ENCODE assay signal across 8 cellular contexts in the genomic region with DNA sequence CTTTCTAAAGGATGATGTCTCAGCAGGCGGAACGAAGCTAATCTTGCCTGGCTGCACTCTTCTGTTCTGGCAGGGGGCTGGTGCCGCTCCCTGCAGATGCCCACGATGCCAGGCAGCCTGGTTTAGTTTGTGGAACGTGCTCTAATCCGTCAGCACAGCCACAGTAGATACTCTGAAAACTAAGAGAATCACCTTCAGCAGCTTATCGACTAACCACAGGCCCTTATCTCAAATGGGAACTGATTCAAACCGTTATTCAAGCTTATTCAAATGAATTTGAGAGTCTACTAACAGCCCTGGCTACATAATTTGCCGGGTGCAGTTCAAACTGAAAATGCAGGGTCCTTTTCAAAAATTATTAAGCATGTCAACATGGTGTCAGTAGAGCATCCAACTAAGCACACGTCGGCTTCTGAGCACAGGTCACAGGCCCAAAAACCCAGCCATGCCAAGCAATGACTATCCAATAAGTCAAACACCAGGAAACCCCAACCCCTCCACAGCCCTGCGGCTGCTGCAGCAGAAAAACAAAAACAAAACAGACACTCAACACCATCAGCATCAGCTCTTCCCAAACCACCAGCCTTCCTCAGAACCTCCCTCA.
A peak's percentile ranks its signal among the peaks of the same experiment; 100 is the strongest.
DNase-seq lines count a peak whose midpoint lies in the region; ATAC-seq, FAIRE-seq and TF ChIP-seq lines count a peak whose summit lies in the region.

No MANE protein-coding gene starts in this region.

- H3K27ac ChIP-seq in mammary epithelial cell (ENCODE audit: insufficient read depth, low read depth, low read length), result no peak overlapping the region
- H3K27ac ChIP-seq in vagina, result peak overlapping the region; percentile 89

- DNase-seq in GM19239 (ENCODE audit: insufficient read length, low spot score) (no peak), NCI-H226 (peak; percentile 64), mammary epithelial cell (no peak), mucosa of descending colon (peak in 1 of 3 donors; percentile 12), vagina (ENCODE audit: extremely low spot score in 2 of 2) (no peak), NCI-H1930 (lab: John Stamatoyannopoulos, UW) (no peak), NCI-H187 (lab: John Stamatoyannopoulos, UW) (no peak), KG1 (lab: John Stamatoyannopoulos, UW) (no peak)

- no TSS peak for BruUV-seq in mammary epithelial cell (replicated peaks; lab: Mats Ljungman, UMichigan)

- no peak overlapping the region for H3K9ac ChIP-seq in mammary epithelial cell (ENCODE audit: insufficient read depth, low read length)

- CTCF ChIA-PET in mammary epithelial cell (lab: Charles Lee; ENCODE audit: low non-redundant PET), result no interaction called here

- no peak overlapping the region for H3K4me2 ChIP-seq in mammary epithelial cell (ENCODE audit: insufficient read depth, low read depth, low read length)

- 99% methylated on average over 11 of the region's 12 CpGs for WGBS in mammary epithelial cell (ENCODE audit: low coverage, missing lambda C conversion rate)

- peak overlapping the region; percentile 98 for H2AFZ ChIP-seq in mammary epithelial cell (ENCODE audit: low read depth, low read length)

- H3K36me3 ChIP-seq in mammary epithelial cell (ENCODE audit: insufficient read depth, low read length) (no peaks in the 10 kb centered on the region), mucosa of descending colon (ENCODE audit: low read depth) (no peaks in the 10 kb centered on the region), vagina (no peaks in the 10 kb centered on the region)

- in situ Hi-C loops in mammary epithelial cell (cut with MboI; ENCODE audit: low sequenced_read_pairs in 2 of 2), result no loop called here

- peaks cover 12% of the 10 kb centered on the region for H3K4me1 ChIP-seq in mammary epithelial cell (ENCODE audit: insufficient read depth, low read length)
- peaks cover 7% of the 10 kb centered on the region for H3K4me1 ChIP-seq in mucosa of descending colon (ENCODE audit: low read depth)
- H3K4me1 ChIP-seq in vagina, result peaks cover 27% of the 10 kb centered on the region

- no peaks in the 10 kb centered on the region for H3K79me2 ChIP-seq in mammary epithelial cell (ENCODE audit: insufficient read depth, low read length)

- TF ChIP-seq CTCF in mammary epithelial cell (conservative IDR thresholded peaks at IDR 0.05 in 1 of 2, IDR thresholded peaks at IDR 0.05 in 1 of 2; ENCODE audit: extremely low read depth in 1 of 2, insufficient read depth in 1 of 2, low read depth in 1 of 2, low read length in 2 of 2) (no peak), mucosa of descending colon (IDR thresholded peaks at IDR 0.05) (no peak), vagina (IDR thresholded peaks at IDR 0.05) (no peak)

- intact Hi-C loops in mammary epithelial cell (cut with micrococcal nuclease), result loop anchor here (5.0 kb wide), 2 partner anchors 208 to 337 kb away; a partner anchor contains a TSS
- intact Hi-C loops in mucosa of descending colon (cut with DNase I, micrococcal nuclease), result no loop called here
- intact Hi-C loops in vagina (cut with DNase I), result no loop called here

- no peak overlapping the region for H3K4me3 ChIP-seq in mammary epithelial cell (replicated peaks in 1 of 3; ENCODE audit: insufficient read depth in 1 of 3, low read depth in 2 of 3, low read length in 3 of 3)
- no peak overlapping the region for H3K4me3 ChIP-seq in mucosa of descending colon
- peak overlapping the region; percentile 69 to 91 for H3K4me3 ChIP-seq in vagina

- H4K20me1 ChIP-seq in mammary epithelial cell (ENCODE audit: insufficient read depth, low read length), result no peaks in the 10 kb centered on the region

- TF ChIP-seq POLR2A in vagina (IDR thresholded peaks at IDR 0.05), result no peak

- H3K27me3 ChIP-seq in mammary epithelial cell (ENCODE audit: insufficient read depth, low read length), result no peaks in the 10 kb centered on the region
- no peaks in the 10 kb centered on the region for H3K27me3 ChIP-seq in vagina

- H3K9me3 ChIP-seq in mammary epithelial cell (replicated peaks; ENCODE audit: insufficient read depth, low read length), result no peaks in the 10 kb centered on the region
- no peaks in the 10 kb centered on the region for H3K9me3 ChIP-seq in mucosa of descending colon
- no peaks in the 10 kb centered on the region for H3K9me3 ChIP-seq in vagina

- ATAC-seq in mucosa of descending colon, result peak; percentile 28

- FAIRE-seq in GM19239 (lab: Jason Lieb, UNC), result peak; percentile 65

- dilution Hi-C loops in mammary epithelial cell (cut with HindIII; ENCODE audit: low sequenced_read_pairs), result no loop called here

Comparison
In these comparisons a context has a peak if more than half of its experiments do, and no peak if none do; other contexts are left out.
1. H3K4me3 ChIP-seq: peak in vagina (2 of 2); none in mammary epithelial cell (0 of 3) and mucosa of descending colon (single experiment).